ENCODE assay signal across 9 cellular contexts in the genomic region with DNA sequence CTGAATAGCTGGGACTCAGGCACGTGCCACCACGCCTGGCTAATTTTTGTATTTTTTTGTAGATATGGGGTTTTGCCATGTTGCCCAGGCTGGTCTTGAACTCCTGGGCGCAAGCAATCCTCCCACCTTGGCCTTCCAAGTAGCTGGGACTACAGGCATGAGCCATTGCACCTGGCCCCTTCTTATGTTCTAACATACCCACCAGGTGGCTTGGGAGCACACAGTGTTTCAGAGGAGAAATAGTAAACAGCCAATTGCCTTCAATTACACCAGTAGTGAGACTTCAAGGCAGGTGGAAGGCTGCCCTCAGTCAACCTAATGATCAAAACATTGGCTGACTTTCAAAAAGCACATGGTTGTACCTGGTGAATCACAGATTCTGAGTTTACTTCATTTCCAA.
"Had no signal": no experiment of that assay in that cellular context is flagged by ENCODE, and none has a peak within 500 bp of the region (broad histone marks: within the 10 kb centered on the region; RNA-seq: fewer than 3 reads in every experiment).

No MANE protein-coding gene starts in this region.

- H3K27ac ChIP-seq: adrenal gland, neutrophil, skin epidermis had no signal

- H3K9me3 ChIP-seq: neutrophil had no signal

- H3K36me3 ChIP-seq: adrenal gland had no signal

- ATAC-seq: naive thymus-derived CD8-positive, alpha-beta T cell had no signal

- H3K4me3 ChIP-seq: adrenal gland, skin epidermis had no signal

- DNase-seq: activated B cell treated with CpG ODN at 0.5 μM for 24 hours; activated naive CD4-positive, alpha-beta T cell treated with anti-CD3 and anti-CD28 coated beads, Interleukin-2, amount 50 U/mL, for 16 hours; adrenal gland; foreskin melanocyte; head of caudate nucleus; naive thymus-derived CD8-positive, alpha-beta T cell; posterior cingulate gyrus had no signal
